In genomic region chr22:31829505-31829904, GRCh38 we compare ENCODE assay signal across 8 cellular contexts.
A peak's percentile ranks its signal among the peaks of the same experiment; 100 is the strongest.
DNase-seq lines count a peak whose midpoint lies in the region; ATAC-seq, FAIRE-seq and TF ChIP-seq lines count a peak whose summit lies in the region.

No MANE protein-coding gene starts in this region.

- H3K27me3 ChIP-seq in BLaER1, result no peaks in the 10 kb centered on the region

- no peaks in the 10 kb centered on the region for H4K20me1 ChIP-seq in BLaER1

- peak overlapping the region; percentile 68 for H3K4me2 ChIP-seq in BLaER1

- H3K36me3 ChIP-seq in BLaER1, result peaks cover 85% of the 10 kb centered on the region

- peaks cover 46 to 54% of the 10 kb centered on the region in 2 donors for H3K36me3 Mint-ChIP-seq in stimulated activated naive B cell treated with anti-CD40 and anti-IgM and Interleukin-4, amounts not matched to agents 10 μg/mL and 1 μg/mL and 100 μg/mL, for 72 hours
- H3K36me3 Mint-ChIP-seq in endothelial cell (ENCODE audit: low read depth, unreplicated experiment), result peaks cover 30% of the 10 kb centered on the region

- DNase-seq in LHCN-M2 (ENCODE audit: low read depth) (peak; percentile 98), left lobe of liver (ENCODE audit: low spot score) (no peak), endothelial cell (ENCODE audit: low spot score) (no peak), frontal cortex (ENCODE audit: low spot score in 2 of 2) (no peak)
- DNase-seq in activated CD8-positive, alpha-beta memory T cell treated with anti-CD3 and anti-CD28 coated beads, Interleukin-2, amount 50 U/mL, for 48 hours, result peak; percentile 73
- DNase-seq in stimulated activated naive B cell treated with anti-CD40 and anti-IgM and Interleukin-4, amounts not matched to agents 10 μg/mL and 1 μg/mL and 100 μg/mL, for 72 hours, result peak; percentile 29

- no peak overlapping the region for H3K9ac ChIP-seq in BLaER1

- no peak overlapping the region for H3K4me3 Mint-ChIP-seq in stimulated activated naive B cell treated with anti-CD40 and anti-IgM and Interleukin-4, amounts not matched to agents 10 μg/mL and 1 μg/mL and 100 μg/mL, for 72 hours
- no peak overlapping the region for H3K4me3 Mint-ChIP-seq in endothelial cell (ENCODE audit: unreplicated experiment)

- no peaks in the 10 kb centered on the region for H3K9me3 Mint-ChIP-seq in stimulated activated naive B cell treated with anti-CD40 and anti-IgM and Interleukin-4, amounts not matched to agents 10 μg/mL and 1 μg/mL and 100 μg/mL, for 72 hours
- H3K9me3 Mint-ChIP-seq in endothelial cell (ENCODE audit: unreplicated experiment), result no peaks in the 10 kb centered on the region

- no peak for TF ChIP-seq CTCF in endothelial cell (IDR thresholded peaks at IDR 0.05; ENCODE audit: unreplicated experiment)

- FAIRE-seq in islet of Langerhans (lab: Jason Lieb, UNC) (peak; percentile 92), frontal cortex (lab: Jason Lieb, UNC) (no peak)

- no peak overlapping the region for H3K4me3 ChIP-seq in BLaER1

- peaks cover 24 to 30% of the 10 kb centered on the region in 2 donors for H3K4me1 Mint-ChIP-seq in stimulated activated naive B cell treated with anti-CD40 and anti-IgM and Interleukin-4, amounts not matched to agents 10 μg/mL and 1 μg/mL and 100 μg/mL, for 72 hours
- peaks cover 3% of the 10 kb centered on the region for H3K4me1 Mint-ChIP-seq in endothelial cell (ENCODE audit: unreplicated experiment)

- no peaks in the 10 kb centered on the region for H3K27me3 Mint-ChIP-seq in stimulated activated naive B cell treated with anti-CD40 and anti-IgM and Interleukin-4, amounts not matched to agents 10 μg/mL and 1 μg/mL and 100 μg/mL, for 72 hours
- H3K27me3 Mint-ChIP-seq in endothelial cell (ENCODE audit: unreplicated experiment), result no peaks in the 10 kb centered on the region

- ATAC-seq in stimulated activated naive B cell treated with anti-CD40 and anti-IgM and Interleukin-4, amounts not matched to agents 10 μg/mL and 1 μg/mL and 100 μg/mL, for 72 hours (replicated peaks), result peak; percentile 63 to 83
- no peak for ATAC-seq in left lobe of liver

- H3K27ac Mint-ChIP-seq in stimulated activated naive B cell treated with anti-CD40 and anti-IgM and Interleukin-4, amounts not matched to agents 10 μg/mL and 1 μg/mL and 100 μg/mL, for 72 hours, result peak overlapping the region; percentile 84
- no peak overlapping the region for H3K27ac Mint-ChIP-seq in endothelial cell (ENCODE audit: unreplicated experiment)

- H3K9me3 ChIP-seq in BLaER1, result no peaks in the 10 kb centered on the region

- 0 out of 2 replicates have a peak overlapping the region, but pooled peaks have one; percentile 32 for H3K27ac ChIP-seq in BLaER1

- peaks cover 27% of the 10 kb centered on the region for H3K4me1 ChIP-seq in BLaER1

Comparison
In these comparisons a context has a peak if more than half of its experiments do, and no peak if none do; other contexts are left out.
1. DNase-seq: peak in LHCN-M2 (single experiment), activated CD8-positive, alpha-beta memory T cell treated with anti-CD3 and anti-CD28 coated beads, Interleukin-2, amount 50 U/mL, for 48 hours (single experiment) and stimulated activated naive B cell treated with anti-CD40 and anti-IgM and Interleukin-4, amounts not matched to agents 10 μg/mL and 1 μg/mL and 100 μg/mL, for 72 hours (single experiment); none in left lobe of liver (single experiment), endothelial cell (single experiment) and frontal cortex (0 of 2).